Comparison of ENCODE assay signal across 2 cellular contexts in the genomic region with DNA sequence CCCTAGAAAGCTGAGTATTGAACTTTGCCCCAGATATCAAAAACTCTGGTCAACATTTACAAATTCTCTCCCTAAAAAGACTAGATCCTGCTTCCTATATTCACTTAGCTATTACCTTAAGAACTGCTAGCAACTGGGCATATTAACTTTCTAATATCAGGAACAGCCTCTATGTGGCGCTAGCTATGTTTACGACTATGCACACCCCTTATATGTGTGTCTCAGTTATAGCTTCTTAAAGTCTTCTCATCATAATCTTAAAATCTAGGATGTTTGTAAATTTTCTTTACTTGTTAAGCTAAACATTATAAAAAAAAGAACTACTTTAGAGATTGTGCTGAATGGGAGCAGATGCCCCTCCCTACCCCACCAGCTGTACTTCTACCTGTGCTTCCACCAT.
TF ChIP-seq lines count a peak whose summit lies in the region.

No MANE protein-coding gene starts in this region.

TF ChIP-seq in IMR-90, 13 proteins besides CTCF, POLR2A, EP300 and RAD21:
- TF ChIP-seq CHD1 (IDR thresholded peaks at IDR 0.05; ENCODE audit: low read depth, low read length) = no peak
- peak; percentile 31; the same call in 1 of the 2 replicates for TF ChIP-seq SMC3 (IDR thresholded peaks at IDR 0.05; ENCODE audit: low read depth, low read length)

TF ChIP-seq in SK-N-SH treated with all-trans-retinoic acid at 6 μM for 48 hours, 23 proteins besides CTCF, POLR2A, EP300 and RAD21:
- TF ChIP-seq, protein P1, sequence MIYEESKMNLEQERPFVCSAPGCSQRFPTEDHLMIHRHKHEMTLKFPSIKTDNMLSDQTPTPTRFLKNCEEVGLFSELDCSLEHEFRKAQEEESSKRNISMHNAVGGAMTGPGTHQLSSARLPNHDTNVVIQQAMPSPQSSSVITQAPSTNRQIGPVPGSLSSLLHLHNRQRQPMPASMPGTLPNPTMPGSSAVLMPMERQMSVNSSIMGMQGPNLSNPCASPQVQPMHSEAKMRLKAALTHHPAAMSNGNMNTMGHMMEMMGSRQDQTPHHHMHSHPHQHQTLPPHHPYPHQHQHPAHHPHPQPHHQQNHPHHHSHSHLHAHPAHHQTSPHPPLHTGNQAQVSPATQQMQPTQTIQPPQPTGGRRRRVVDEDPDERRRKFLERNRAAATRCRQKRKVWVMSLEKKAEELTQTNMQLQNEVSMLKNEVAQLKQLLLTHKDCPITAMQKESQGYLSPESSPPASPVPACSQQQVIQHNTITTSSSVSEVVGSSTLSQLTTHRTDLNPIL (CRISPR knock-in tag; IDR thresholded peaks at IDR 0.05; ENCODE audit: low read depth) = no peak
- no peak for TF ChIP-seq PPARA (CRISPR knock-in tag; IDR thresholded peaks at IDR 0.05; ENCODE audit: borderline replicate concordance)
- TF ChIP-seq TSHZ2 (CRISPR knock-in tag; IDR thresholded peaks at IDR 0.05) = no peak
- TF ChIP-seq PATZ1 (CRISPR knock-in tag; IDR thresholded peaks at IDR 0.05; ENCODE audit: borderline replicate concordance) = no peak
- TF ChIP-seq ZNF8 (CRISPR knock-in tag; IDR thresholded peaks at IDR 0.05) = no peak
- TF ChIP-seq CSDC2 (CRISPR knock-in tag; IDR thresholded peaks at IDR 0.05) = no peak
- no peak for TF ChIP-seq ZFP30 (CRISPR knock-in tag; IDR thresholded peaks at IDR 0.05)
- no peak for TF ChIP-seq OSR1 (CRISPR knock-in tag; IDR thresholded peaks at IDR 0.05)
- TF ChIP-seq, protein P2, sequence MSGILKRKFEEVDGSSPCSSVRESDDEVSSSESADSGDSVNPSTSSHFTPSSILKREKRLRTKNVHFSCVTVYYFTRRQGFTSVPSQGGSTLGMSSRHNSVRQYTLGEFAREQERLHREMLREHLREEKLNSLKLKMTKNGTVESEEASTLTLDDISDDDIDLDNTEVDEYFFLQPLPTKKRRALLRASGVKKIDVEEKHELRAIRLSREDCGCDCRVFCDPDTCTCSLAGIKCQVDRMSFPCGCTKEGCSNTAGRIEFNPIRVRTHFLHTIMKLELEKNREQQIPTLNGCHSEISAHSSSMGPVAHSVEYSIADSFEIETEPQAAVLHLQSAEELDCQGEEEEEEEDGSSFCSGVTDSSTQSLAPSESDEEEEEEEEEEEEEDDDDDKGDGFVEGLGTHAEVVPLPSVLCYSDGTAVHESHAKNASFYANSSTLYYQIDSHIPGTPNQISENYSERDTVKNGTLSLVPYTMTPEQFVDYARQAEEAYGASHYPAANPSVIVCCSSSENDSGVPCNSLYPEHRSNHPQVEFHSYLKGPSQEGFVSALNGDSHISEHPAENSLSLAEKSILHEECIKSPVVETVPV (CRISPR knock-in tag; IDR thresholded peaks at IDR 0.05) = no peak
- TF ChIP-seq ESRRG (CRISPR knock-in tag; IDR thresholded peaks at IDR 0.05) = no peak
- TF ChIP-seq BACH2 (CRISPR knock-in tag; IDR thresholded peaks at IDR 0.05; ENCODE audit: borderline replicate concordance) = no peak
- no peak for TF ChIP-seq RARB (CRISPR knock-in tag; IDR thresholded peaks at IDR 0.05)
